In the genomic region with DNA sequence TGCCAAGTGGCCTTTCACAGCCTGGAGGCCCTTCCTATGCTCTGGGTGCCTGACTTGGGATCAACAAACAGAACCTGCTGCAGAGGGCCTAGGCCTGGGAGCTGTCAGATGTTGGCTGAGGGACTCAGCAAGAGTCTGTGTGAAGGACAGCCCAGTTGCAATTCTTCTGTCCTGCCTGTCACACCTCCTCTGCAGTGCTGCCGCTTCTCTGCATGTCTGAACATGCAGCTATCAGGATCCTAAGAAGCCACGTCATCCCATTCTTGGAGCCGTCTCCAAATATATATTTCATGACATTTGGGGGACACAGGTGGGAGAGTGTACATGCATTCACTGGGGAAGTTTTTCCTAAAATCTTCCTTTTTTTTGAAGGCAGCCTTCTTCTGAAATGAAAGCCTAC, we compare ENCODE assay signal across 2 cellular contexts.
TF ChIP-seq lines count a peak whose summit lies in the region.

No MANE protein-coding gene starts in this region.

TF ChIP-seq in K562, 482 proteins besides CTCF, POLR2A, EP300 and RAD21:
- TF ChIP-seq MTF1 (CRISPR knock-in tag; IDR thresholded peaks at IDR 0.05; ENCODE audit: borderline replicate concordance) (no peak), HDAC3 (IDR thresholded peaks at IDR 0.05; ENCODE audit: borderline replicate concordance, partially characterized antibody) (no peak), ZNF165 (CRISPR knock-in tag; IDR thresholded peaks at IDR 0.05; ENCODE audit: borderline replicate concordance) (no peak), NCOA2 (IDR thresholded peaks at IDR 0.05; ENCODE audit: partially characterized antibody in 2 of 2) (no peak), KLF13 (tag; IDR thresholded peaks at IDR 0.05; ENCODE audit: borderline replicate concordance, low read depth) (no peak), ZNF124 (CRISPR knock-in tag; IDR thresholded peaks at IDR 0.05) (no peak), PHF20 (IDR thresholded peaks at IDR 0.05; ENCODE audit: partially characterized antibody) (no peak), ZNF75A (CRISPR knock-in tag; IDR thresholded peaks at IDR 0.05) (no peak)
- TF ChIP-seq, protein P1, sequence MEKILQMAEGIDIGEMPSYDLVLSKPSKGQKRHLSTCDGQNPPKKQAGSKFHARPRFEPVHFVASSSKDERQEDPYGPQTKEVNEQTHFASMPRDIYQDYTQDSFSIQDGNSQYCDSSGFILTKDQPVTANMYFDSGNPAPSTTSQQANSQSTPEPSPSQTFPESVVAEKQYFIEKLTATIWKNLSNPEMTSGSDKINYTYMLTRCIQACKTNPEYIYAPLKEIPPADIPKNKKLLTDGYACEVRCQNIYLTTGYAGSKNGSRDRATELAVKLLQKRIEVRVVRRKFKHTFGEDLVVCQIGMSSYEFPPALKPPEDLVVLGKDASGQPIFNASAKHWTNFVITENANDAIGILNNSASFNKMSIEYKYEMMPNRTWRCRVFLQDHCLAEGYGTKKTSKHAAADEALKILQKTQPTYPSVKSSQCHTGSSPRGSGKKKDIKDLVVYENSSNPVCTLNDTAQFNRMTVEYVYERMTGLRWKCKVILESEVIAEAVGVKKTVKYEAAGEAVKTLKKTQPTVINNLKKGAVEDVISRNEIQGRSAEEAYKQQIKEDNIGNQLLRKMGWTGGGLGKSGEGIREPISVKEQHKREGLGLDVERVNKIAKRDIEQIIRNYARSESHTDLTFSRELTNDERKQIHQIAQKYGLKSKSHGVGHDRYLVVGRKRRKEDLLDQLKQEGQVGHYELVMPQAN (IDR thresholded peaks at IDR 0.05; ENCODE audit: borderline replicate concordance) = no peak

TF ChIP-seq in SK-N-SH, 30 proteins besides CTCF, POLR2A, EP300 and RAD21:
- TF ChIP-seq GABPA (IDR thresholded peaks at IDR 0.05; ENCODE audit: low read depth) (no peak), JUND (IDR thresholded peaks at IDR 0.05) (no peak), SMC3 (IDR thresholded peaks at IDR 0.05; ENCODE audit: low read depth, low read length) (no peak), FOXM1 (IDR thresholded peaks at IDR 0.05; ENCODE audit: low read depth) (no peak), USF1 (IDR thresholded peaks at IDR 0.05; ENCODE audit: borderline replicate concordance, low read depth) (no peak), NFIC (IDR thresholded peaks at IDR 0.05; ENCODE audit: borderline replicate concordance) (no peak), TEAD4 (IDR thresholded peaks at IDR 0.05; ENCODE audit: borderline replicate concordance, insufficient read depth) (no peak), SIN3A (IDR thresholded peaks at IDR 0.05; ENCODE audit: borderline replicate concordance, low read depth, low read length) (no peak)
- TF ChIP-seq, protein P2, sequence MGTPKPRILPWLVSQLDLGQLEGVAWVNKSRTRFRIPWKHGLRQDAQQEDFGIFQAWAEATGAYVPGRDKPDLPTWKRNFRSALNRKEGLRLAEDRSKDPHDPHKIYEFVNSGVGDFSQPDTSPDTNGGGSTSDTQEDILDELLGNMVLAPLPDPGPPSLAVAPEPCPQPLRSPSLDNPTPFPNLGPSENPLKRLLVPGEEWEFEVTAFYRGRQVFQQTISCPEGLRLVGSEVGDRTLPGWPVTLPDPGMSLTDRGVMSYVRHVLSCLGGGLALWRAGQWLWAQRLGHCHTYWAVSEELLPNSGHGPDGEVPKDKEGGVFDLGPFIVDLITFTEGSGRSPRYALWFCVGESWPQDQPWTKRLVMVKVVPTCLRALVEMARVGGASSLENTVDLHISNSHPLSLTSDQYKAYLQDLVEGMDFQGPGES (IDR thresholded peaks at IDR 0.05; ENCODE audit: low read depth, low read length) = no peak
- TF ChIP-seq, protein P3, sequence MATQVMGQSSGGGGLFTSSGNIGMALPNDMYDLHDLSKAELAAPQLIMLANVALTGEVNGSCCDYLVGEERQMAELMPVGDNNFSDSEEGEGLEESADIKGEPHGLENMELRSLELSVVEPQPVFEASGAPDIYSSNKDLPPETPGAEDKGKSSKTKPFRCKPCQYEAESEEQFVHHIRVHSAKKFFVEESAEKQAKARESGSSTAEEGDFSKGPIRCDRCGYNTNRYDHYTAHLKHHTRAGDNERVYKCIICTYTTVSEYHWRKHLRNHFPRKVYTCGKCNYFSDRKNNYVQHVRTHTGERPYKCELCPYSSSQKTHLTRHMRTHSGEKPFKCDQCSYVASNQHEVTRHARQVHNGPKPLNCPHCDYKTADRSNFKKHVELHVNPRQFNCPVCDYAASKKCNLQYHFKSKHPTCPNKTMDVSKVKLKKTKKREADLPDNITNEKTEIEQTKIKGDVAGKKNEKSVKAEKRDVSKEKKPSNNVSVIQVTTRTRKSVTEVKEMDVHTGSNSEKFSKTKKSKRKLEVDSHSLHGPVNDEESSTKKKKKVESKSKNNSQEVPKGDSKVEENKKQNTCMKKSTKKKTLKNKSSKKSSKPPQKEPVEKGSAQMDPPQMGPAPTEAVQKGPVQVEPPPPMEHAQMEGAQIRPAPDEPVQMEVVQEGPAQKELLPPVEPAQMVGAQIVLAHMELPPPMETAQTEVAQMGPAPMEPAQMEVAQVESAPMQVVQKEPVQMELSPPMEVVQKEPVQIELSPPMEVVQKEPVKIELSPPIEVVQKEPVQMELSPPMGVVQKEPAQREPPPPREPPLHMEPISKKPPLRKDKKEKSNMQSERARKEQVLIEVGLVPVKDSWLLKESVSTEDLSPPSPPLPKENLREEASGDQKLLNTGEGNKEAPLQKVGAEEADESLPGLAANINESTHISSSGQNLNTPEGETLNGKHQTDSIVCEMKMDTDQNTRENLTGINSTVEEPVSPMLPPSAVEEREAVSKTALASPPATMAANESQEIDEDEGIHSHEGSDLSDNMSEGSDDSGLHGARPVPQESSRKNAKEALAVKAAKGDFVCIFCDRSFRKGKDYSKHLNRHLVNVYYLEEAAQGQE (IDR thresholded peaks at IDR 0.05; ENCODE audit: low read depth, low read length) = no peak
